1 cellular context compared by ENCODE assay signal in the genomic region with DNA sequence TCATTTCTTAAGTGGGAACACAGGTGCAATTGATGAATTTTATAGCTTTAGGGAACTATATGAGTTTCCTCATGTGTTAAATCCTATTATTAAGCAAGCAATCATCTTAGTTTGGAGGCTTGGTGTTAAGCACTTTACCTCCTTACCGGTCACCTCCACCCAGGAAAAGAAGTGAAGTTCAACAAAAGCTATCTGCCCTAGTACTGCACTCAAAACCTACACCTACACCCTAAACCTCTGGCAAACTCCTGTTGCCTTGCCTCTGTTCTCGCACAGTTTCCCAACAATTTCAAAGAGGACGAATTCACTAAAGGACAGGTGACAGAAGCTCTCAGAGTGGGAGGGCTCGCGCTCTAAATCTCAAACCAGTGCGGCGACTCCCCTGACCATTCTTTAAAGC.
TF ChIP-seq lines count a peak whose summit lies in the region.

No MANE protein-coding gene starts in this region.

TF ChIP-seq in neural cell, 6 proteins besides CTCF, POLR2A, EP300 and RAD21 (continued from another document):
- TF ChIP-seq, protein P1, sequence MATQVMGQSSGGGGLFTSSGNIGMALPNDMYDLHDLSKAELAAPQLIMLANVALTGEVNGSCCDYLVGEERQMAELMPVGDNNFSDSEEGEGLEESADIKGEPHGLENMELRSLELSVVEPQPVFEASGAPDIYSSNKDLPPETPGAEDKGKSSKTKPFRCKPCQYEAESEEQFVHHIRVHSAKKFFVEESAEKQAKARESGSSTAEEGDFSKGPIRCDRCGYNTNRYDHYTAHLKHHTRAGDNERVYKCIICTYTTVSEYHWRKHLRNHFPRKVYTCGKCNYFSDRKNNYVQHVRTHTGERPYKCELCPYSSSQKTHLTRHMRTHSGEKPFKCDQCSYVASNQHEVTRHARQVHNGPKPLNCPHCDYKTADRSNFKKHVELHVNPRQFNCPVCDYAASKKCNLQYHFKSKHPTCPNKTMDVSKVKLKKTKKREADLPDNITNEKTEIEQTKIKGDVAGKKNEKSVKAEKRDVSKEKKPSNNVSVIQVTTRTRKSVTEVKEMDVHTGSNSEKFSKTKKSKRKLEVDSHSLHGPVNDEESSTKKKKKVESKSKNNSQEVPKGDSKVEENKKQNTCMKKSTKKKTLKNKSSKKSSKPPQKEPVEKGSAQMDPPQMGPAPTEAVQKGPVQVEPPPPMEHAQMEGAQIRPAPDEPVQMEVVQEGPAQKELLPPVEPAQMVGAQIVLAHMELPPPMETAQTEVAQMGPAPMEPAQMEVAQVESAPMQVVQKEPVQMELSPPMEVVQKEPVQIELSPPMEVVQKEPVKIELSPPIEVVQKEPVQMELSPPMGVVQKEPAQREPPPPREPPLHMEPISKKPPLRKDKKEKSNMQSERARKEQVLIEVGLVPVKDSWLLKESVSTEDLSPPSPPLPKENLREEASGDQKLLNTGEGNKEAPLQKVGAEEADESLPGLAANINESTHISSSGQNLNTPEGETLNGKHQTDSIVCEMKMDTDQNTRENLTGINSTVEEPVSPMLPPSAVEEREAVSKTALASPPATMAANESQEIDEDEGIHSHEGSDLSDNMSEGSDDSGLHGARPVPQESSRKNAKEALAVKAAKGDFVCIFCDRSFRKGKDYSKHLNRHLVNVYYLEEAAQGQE (IDR thresholded peaks at IDR 0.05; ENCODE audit: borderline replicate concordance): no peak
- TF ChIP-seq SMC3 (conservative IDR thresholded peaks at IDR 0.05; ENCODE audit: poor library complexity) (no peak), EZH2 (IDR thresholded peaks at IDR 0.05; ENCODE audit: borderline replicate concordance, insufficient read depth, low read length, poor library complexity, severe bottlenecking) (no peak)
